1 cellular context compared by ENCODE assay signal in the genomic region with DNA sequence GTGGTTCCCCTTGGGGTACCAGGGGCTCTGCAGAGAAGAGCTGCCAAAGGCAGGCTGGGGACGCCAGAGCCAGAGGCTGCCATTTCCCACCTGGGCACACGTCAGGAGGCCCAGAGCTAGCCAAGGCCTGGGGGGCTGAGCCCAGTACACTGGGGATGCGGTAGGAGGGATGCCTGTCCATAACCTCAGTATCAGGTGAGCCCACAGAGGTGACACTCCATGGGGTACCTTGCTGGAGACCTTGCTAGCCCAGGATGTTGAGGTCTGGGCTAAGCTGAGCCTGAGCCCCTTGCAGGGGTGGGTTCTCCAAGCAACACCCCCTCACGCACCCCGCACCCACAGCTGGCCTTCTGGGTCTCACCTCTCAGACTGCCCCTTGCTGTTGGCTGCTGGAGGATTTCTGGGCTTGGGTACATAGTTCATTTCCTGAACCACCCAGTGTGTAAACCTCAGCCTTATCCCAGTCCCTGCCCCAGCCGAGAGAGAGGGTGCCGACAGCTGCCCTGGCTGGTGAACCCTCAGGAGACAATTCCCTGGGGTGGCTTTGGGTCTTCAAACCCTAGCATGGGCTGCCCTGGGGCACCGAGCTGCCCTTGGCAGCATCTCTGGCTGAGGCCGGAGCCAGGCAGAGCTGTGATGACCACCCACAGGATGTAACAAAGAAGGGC.
TF ChIP-seq lines count a peak whose summit lies in the region.

No MANE protein-coding gene starts in this region.

TF ChIP-seq in HepG2, 621 proteins besides CTCF, POLR2A, EP300 and RAD21 (continued from another document and continues in another):
- TF ChIP-seq, protein P1, sequence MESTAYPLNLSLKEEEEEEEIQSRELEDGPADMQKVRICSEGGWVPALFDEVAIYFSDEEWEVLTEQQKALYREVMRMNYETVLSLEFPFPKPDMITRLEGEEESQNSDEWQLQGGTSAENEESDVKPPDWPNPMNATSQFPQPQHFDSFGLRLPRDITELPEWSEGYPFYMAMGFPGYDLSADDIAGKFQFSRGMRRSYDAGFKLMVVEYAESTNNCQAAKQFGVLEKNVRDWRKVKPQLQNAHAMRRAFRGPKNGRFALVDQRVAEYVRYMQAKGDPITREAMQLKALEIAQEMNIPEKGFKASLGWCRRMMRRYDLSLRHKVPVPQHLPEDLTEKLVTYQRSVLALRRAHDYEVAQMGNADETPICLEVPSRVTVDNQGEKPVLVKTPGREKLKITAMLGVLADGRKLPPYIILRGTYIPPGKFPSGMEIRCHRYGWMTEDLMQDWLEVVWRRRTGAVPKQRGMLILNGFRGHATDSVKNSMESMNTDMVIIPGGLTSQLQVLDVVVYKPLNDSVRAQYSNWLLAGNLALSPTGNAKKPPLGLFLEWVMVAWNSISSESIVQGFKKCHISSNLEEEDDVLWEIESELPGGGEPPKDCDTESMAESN (CRISPR knock-in tag; conservative IDR thresholded peaks at IDR 0.05) = no peak
- TF ChIP-seq PTBP1 (IDR thresholded peaks at IDR 0.05; ENCODE audit: low read depth, low read length, poor library complexity, severe bottlenecking) (no peak), FOXC1 (CRISPR knock-in tag; IDR thresholded peaks at IDR 0.05; ENCODE audit: borderline replicate concordance) (no peak), WIZ (CRISPR knock-in tag; IDR thresholded peaks at IDR 0.05) (no peak), ZNF333 (CRISPR knock-in tag; IDR thresholded peaks at IDR 0.05; ENCODE audit: borderline replicate concordance) (no peak), BORCS8-MEF2B (CRISPR knock-in tag; IDR thresholded peaks at IDR 0.05) (no peak), ZNF251 (CRISPR knock-in tag; IDR thresholded peaks at IDR 0.05) (no peak), SIN3A (IDR thresholded peaks at IDR 0.05; ENCODE audit: borderline replicate concordance, low read depth, low read length) (no peak), HOXD1 (CRISPR knock-in tag; IDR thresholded peaks at IDR 0.05) (0 out of 2 replicates have a peak, but pooled peaks have one; percentile 40), ZNF737 (CRISPR knock-in tag; IDR thresholded peaks at IDR 0.05; ENCODE audit: borderline replicate concordance) (no peak), SETDB1 (CRISPR knock-in tag; IDR thresholded peaks at IDR 0.05; ENCODE audit: borderline replicate concordance) (no peak), ZNF557 (CRISPR knock-in tag; IDR thresholded peaks at IDR 0.05) (no peak), ZNF34 (CRISPR knock-in tag; IDR thresholded peaks at IDR 0.05; ENCODE audit: borderline replicate concordance) (no peak), GATAD1 (CRISPR knock-in tag; IDR thresholded peaks at IDR 0.05) (no peak), ZNF724P (CRISPR knock-in tag; IDR thresholded peaks at IDR 0.05; ENCODE audit: borderline replicate concordance) (no peak), ZKSCAN5 (CRISPR knock-in tag; IDR thresholded peaks at IDR 0.05) (no peak), ZNF616 (CRISPR knock-in tag; IDR thresholded peaks at IDR 0.05; ENCODE audit: low read depth) (no peak), ELF4 (CRISPR knock-in tag; IDR thresholded peaks at IDR 0.05; ENCODE audit: borderline replicate concordance) (0 out of 2 replicates have a peak, but pooled peaks have one; percentile 5)
- TF ChIP-seq, protein P2, sequence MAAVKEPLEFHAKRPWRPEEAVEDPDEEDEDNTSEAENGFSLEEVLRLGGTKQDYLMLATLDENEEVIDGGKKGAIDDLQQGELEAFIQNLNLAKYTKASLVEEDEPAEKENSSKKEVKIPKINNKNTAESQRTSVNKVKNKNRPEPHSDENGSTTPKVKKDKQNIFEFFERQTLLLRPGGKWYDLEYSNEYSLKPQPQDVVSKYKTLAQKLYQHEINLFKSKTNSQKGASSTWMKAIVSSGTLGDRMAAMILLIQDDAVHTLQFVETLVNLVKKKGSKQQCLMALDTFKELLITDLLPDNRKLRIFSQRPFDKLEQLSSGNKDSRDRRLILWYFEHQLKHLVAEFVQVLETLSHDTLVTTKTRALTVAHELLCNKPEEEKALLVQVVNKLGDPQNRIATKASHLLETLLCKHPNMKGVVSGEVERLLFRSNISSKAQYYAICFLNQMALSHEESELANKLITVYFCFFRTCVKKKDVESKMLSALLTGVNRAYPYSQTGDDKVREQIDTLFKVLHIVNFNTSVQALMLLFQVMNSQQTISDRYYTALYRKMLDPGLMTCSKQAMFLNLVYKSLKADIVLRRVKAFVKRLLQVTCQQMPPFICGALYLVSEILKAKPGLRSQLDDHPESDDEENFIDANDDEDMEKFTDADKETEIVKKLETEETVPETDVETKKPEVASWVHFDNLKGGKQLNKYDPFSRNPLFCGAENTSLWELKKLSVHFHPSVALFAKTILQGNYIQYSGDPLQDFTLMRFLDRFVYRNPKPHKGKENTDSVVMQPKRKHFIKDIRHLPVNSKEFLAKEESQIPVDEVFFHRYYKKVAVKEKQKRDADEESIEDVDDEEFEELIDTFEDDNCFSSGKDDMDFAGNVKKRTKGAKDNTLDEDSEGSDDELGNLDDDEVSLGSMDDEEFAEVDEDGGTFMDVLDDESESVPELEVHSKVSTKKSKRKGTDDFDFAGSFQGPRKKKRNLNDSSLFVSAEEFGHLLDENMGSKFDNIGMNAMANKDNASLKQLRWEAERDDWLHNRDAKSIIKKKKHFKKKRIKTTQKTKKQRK (IDR thresholded peaks at IDR 0.05; ENCODE audit: low read length) = no peak
- TF ChIP-seq, protein P3, sequence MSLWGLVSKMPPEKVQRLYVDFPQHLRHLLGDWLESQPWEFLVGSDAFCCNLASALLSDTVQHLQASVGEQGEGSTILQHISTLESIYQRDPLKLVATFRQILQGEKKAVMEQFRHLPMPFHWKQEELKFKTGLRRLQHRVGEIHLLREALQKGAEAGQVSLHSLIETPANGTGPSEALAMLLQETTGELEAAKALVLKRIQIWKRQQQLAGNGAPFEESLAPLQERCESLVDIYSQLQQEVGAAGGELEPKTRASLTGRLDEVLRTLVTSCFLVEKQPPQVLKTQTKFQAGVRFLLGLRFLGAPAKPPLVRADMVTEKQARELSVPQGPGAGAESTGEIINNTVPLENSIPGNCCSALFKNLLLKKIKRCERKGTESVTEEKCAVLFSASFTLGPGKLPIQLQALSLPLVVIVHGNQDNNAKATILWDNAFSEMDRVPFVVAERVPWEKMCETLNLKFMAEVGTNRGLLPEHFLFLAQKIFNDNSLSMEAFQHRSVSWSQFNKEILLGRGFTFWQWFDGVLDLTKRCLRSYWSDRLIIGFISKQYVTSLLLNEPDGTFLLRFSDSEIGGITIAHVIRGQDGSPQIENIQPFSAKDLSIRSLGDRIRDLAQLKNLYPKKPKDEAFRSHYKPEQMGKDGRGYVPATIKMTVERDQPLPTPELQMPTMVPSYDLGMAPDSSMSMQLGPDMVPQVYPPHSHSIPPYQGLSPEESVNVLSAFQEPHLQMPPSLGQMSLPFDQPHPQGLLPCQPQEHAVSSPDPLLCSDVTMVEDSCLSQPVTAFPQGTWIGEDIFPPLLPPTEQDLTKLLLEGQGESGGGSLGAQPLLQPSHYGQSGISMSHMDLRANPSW (CRISPR knock-in tag; IDR thresholded peaks at IDR 0.05; ENCODE audit: borderline replicate concordance) = no peak
- TF ChIP-seq, protein P4, sequence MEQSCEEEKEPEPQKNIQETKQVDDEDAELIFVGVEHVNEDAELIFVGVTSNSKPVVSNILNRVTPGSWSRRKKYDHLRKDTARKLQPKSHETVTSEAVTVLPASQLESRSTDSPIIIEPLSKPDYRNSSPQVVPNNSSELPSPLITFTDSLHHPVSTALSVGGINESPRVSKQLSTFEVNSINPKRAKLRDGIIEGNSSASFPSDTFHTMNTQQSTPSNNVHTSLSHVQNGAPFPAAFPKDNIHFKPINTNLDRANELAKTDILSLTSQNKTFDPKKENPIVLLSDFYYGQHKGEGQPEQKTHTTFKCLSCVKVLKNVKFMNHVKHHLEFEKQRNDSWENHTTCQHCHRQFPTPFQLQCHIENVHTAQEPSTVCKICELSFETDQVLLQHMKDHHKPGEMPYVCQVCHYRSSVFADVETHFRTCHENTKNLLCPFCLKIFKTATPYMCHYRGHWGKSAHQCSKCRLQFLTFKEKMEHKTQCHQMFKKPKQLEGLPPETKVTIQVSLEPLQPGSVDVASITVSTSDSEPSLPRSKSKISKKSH (CRISPR knock-in tag; IDR thresholded peaks at IDR 0.05; ENCODE audit: borderline replicate concordance) = no peak
- TF ChIP-seq, protein P5, sequence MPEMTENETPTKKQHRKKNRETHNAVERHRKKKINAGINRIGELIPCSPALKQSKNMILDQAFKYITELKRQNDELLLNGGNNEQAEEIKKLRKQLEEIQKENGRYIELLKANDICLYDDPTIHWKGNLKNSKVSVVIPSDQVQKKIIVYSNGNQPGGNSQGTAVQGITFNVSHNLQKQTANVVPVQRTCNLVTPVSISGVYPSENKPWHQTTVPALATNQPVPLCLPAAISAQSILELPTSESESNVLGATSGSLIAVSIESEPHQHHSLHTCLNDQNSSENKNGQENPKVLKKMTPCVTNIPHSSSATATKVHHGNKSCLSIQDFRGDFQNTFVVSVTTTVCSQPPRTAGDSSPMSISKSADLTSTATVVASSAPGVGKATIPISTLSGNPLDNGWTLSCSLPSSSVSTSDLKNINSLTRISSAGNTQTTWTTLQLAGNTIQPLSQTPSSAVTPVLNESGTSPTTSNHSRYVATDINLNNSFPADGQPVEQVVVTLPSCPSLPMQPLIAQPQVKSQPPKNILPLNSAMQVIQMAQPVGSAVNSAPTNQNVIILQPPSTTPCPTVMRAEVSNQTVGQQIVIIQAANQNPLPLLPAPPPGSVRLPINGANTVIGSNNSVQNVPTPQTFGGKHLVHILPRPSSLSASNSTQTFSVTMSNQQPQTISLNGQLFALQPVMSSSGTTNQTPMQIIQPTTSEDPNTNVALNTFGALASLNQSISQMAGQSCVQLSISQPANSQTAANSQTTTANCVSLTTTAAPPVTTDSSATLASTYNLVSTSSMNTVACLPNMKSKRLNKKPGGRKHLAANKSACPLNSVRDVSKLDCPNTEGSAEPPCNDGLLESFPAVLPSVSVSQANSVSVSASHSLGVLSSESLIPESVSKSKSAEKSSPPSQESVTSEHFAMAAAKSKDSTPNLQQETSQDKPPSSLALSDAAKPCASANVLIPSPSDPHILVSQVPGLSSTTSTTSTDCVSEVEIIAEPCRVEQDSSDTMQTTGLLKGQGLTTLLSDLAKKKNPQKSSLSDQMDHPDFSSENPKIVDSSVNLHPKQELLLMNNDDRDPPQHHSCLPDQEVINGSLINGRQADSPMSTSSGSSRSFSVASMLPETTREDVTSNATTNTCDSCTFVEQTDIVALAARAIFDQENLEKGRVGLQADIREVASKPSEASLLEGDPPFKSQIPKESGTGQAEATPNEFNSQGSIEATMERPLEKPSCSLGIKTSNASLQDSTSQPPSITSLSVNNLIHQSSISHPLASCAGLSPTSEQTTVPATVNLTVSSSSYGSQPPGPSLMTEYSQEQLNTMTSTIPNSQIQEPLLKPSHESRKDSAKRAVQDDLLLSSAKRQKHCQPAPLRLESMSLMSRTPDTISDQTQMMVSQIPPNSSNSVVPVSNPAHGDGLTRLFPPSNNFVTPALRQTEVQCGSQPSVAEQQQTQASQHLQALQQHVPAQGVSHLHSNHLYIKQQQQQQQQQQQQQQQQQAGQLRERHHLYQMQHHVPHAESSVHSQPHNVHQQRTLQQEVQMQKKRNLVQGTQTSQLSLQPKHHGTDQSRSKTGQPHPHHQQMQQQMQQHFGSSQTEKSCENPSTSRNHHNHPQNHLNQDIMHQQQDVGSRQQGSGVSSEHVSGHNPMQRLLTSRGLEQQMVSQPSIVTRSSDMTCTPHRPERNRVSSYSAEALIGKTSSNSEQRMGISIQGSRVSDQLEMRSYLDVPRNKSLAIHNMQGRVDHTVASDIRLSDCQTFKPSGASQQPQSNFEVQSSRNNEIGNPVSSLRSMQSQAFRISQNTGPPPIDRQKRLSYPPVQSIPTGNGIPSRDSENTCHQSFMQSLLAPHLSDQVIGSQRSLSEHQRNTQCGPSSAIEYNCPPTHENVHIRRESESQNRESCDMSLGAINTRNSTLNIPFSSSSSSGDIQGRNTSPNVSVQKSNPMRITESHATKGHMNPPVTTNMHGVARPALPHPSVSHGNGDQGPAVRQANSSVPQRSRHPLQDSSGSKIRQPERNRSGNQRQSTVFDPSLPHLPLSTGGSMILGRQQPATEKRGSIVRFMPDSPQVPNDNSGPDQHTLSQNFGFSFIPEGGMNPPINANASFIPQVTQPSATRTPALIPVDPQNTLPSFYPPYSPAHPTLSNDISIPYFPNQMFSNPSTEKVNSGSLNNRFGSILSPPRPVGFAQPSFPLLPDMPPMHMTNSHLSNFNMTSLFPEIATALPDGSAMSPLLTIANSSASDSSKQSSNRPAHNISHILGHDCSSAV (CRISPR knock-in tag; IDR thresholded peaks at IDR 0.05; ENCODE audit: borderline replicate concordance) = no peak
- TF ChIP-seq, protein P6, sequence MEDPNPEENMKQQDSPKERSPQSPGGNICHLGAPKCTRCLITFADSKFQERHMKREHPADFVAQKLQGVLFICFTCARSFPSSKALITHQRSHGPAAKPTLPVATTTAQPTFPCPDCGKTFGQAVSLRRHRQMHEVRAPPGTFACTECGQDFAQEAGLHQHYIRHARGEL (CRISPR knock-in tag; IDR thresholded peaks at IDR 0.05) = no peak
- TF ChIP-seq, protein P7, sequence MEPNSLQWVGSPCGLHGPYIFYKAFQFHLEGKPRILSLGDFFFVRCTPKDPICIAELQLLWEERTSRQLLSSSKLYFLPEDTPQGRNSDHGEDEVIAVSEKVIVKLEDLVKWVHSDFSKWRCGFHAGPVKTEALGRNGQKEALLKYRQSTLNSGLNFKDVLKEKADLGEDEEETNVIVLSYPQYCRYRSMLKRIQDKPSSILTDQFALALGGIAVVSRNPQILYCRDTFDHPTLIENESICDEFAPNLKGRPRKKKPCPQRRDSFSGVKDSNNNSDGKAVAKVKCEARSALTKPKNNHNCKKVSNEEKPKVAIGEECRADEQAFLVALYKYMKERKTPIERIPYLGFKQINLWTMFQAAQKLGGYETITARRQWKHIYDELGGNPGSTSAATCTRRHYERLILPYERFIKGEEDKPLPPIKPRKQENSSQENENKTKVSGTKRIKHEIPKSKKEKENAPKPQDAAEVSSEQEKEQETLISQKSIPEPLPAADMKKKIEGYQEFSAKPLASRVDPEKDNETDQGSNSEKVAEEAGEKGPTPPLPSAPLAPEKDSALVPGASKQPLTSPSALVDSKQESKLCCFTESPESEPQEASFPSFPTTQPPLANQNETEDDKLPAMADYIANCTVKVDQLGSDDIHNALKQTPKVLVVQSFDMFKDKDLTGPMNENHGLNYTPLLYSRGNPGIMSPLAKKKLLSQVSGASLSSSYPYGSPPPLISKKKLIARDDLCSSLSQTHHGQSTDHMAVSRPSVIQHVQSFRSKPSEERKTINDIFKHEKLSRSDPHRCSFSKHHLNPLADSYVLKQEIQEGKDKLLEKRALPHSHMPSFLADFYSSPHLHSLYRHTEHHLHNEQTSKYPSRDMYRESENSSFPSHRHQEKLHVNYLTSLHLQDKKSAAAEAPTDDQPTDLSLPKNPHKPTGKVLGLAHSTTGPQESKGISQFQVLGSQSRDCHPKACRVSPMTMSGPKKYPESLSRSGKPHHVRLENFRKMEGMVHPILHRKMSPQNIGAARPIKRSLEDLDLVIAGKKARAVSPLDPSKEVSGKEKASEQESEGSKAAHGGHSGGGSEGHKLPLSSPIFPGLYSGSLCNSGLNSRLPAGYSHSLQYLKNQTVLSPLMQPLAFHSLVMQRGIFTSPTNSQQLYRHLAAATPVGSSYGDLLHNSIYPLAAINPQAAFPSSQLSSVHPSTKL (CRISPR knock-in tag; IDR thresholded peaks at IDR 0.05) = peak; percentile 71
- TF ChIP-seq, protein P8, sequence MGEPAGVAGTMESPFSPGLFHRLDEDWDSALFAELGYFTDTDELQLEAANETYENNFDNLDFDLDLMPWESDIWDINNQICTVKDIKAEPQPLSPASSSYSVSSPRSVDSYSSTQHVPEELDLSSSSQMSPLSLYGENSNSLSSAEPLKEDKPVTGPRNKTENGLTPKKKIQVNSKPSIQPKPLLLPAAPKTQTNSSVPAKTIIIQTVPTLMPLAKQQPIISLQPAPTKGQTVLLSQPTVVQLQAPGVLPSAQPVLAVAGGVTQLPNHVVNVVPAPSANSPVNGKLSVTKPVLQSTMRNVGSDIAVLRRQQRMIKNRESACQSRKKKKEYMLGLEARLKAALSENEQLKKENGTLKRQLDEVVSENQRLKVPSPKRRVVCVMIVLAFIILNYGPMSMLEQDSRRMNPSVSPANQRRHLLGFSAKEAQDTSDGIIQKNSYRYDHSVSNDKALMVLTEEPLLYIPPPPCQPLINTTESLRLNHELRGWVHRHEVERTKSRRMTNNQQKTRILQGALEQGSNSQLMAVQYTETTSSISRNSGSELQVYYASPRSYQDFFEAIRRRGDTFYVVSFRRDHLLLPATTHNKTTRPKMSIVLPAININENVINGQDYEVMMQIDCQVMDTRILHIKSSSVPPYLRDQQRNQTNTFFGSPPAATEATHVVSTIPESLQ (CRISPR knock-in tag; conservative IDR thresholded peaks at IDR 0.05) = no peak
